ENCODE assay signal across 8 cellular contexts in genomic region chr6:28940859-28941680, GRCh38. TPM values are rescaled to one million over a fixed set of nuclear protein-coding genes. Genes with fewer than 3 reads are reported as not detected.
A peak's percentile ranks its signal among the peaks of the same experiment; 100 is the strongest.
DNase-seq lines count a peak whose midpoint lies in the region; ATAC-seq and TF ChIP-seq lines count a peak whose summit lies in the region.

No MANE protein-coding gene starts in this region.

- 0 to 1% (median 1%) methylated on average over 28 of the region's 28 CpGs for WGBS in adrenal gland, 4 donors
- 0% methylated on average over 28 of the region's 28 CpGs for WGBS in heart right ventricle, 2 donors

- H3K4me3 ChIP-seq in SU-DHL-6 (ENCODE audit: insufficient read depth, low read length, poor library complexity, severe bottlenecking) (peak overlapping the region; percentile 58), adrenal gland (peak overlapping the region; percentile 21 to 64 (median 40)), heart right ventricle (peak overlapping the region; percentile 41 to 71 (median 61)), upper lobe of right lung (peak overlapping the region; percentile 65)

- DNase-seq in G401 (ENCODE audit: low spot score): peak; percentile 91
- DNase-seq in HFFc6: peak; percentile 87
- peak; percentile 63 for DNase-seq in NCI-H1092 treated with DMSO at 0.1 percent for 48 hours (lab: John Stamatoyannopoulos, UW)
- DNase-seq in adrenal gland: peak; percentile 76 to 93 (median 79)
- DNase-seq in heart right ventricle: peak; percentile 42 to 87
- peak; percentile 94 for DNase-seq in pons (ENCODE audit: low spot score)
- DNase-seq in upper lobe of right lung: no peak

- H3K4me1 Mint-ChIP-seq in HFFc6 (ENCODE audit: low read depth): peaks cover 35% of the 10 kb centered on the region

- H3K27ac ChIP-seq in SU-DHL-6 (ENCODE audit: low read depth, low read length) (no peak overlapping the region), adrenal gland (peak overlapping the region; percentile 12 to 79 (median 69)), heart right ventricle (peak overlapping the region in 9 of 10 donors; percentile 35 to 82 (median 67)), upper lobe of right lung (peak overlapping the region; percentile 77)

- H3K27me3 ChIP-seq in SU-DHL-6 (ENCODE audit: low read length) (no peaks in the 10 kb centered on the region), adrenal gland (no peaks in the 10 kb centered on the region), heart right ventricle (no peaks in the 10 kb centered on the region), upper lobe of right lung (no peaks in the 10 kb centered on the region)

- H3K36me3 ChIP-seq in SU-DHL-6 (ENCODE audit: low read length) (no peaks in the 10 kb centered on the region), adrenal gland (replicated peaks in 1 of 2) (no peaks in the 10 kb centered on the region), heart right ventricle (no peaks in the 10 kb centered on the region), upper lobe of right lung (no peaks in the 10 kb centered on the region)

- TF ChIP-seq POLR2A in adrenal gland (IDR thresholded peaks at IDR 0.05): no peak

- peak overlapping the region; percentile 57 for H3K4me2 ChIP-seq in SU-DHL-6 (ENCODE audit: low read depth, low read length, poor library complexity, severe bottlenecking)

- H2AFZ ChIP-seq in SU-DHL-6 (ENCODE audit: low read depth, low read length, severe bottlenecking): peak overlapping the region; percentile 86

- ATAC-seq in heart right ventricle: peak; percentile 72 to 95 (median 83)
- ATAC-seq in upper lobe of right lung: peak; percentile 81

- peaks cover 7% of the 10 kb centered on the region; the same call in 1 of the 2 replicates for H3F3A ChIP-seq in SU-DHL-6 (ENCODE audit: insufficient read depth)

- H3K27ac Mint-ChIP-seq in HFFc6: peak overlapping the region; percentile 88

- intact Hi-C loops in adrenal gland (cut with DNase I): loop anchor here (5.0 kb wide), 1 partner anchor 41 kb away; no protein-coding TSS in a partner anchor
- intact Hi-C loops in heart right ventricle (cut with DNase I): loop anchor here in 9 of 10 donors (1.0 to 10.0 kb wide), 13 partner anchors 16 to 104 kb away; no protein-coding TSS in a partner anchor
- intact Hi-C loops in upper lobe of right lung (cut with DNase I): no loop called here

- no peaks in the 10 kb centered on the region for H3K79me2 ChIP-seq in SU-DHL-6 (ENCODE audit: insufficient read depth, low read length)

- peak overlapping the region; percentile 38 for H3K9ac ChIP-seq in SU-DHL-6 (ENCODE audit: low read length)

- H3K9me3 Mint-ChIP-seq in HFFc6: no peaks in the 10 kb centered on the region

- H3K4me1 ChIP-seq in adrenal gland (replicated peaks in 1 of 2) (peaks cover 0 to 13% of the 10 kb centered on the region in 2 donors), heart right ventricle (peaks cover 0 to 56% (median 26%) of the 10 kb centered on the region in 9 donors), upper lobe of right lung (peaks cover 12% of the 10 kb centered on the region)

- TF ChIP-seq CTCF in HFFc6 (IDR thresholded peaks at IDR 0.05) (no peak), SU-DHL-6 (IDR thresholded peaks at IDR 0.05; ENCODE audit: insufficient read depth, low read length, poor library complexity, severe bottlenecking) (no peak), adrenal gland (IDR thresholded peaks at IDR 0.05) (no peak), heart right ventricle (IDR thresholded peaks at IDR 0.05) (no peak), upper lobe of right lung (IDR thresholded peaks at IDR 0.05) (no peak)

- no peaks in the 10 kb centered on the region for H4K20me1 ChIP-seq in SU-DHL-6 (ENCODE audit: low read depth, low read length)

- H3K4me3 Mint-ChIP-seq in HFFc6: peak overlapping the region; percentile 94

- peaks cover 13% of the 10 kb centered on the region for H3K27me3 Mint-ChIP-seq in HFFc6 (ENCODE audit: insufficient read depth)

- no peaks in the 10 kb centered on the region for H3K36me3 Mint-ChIP-seq in HFFc6 (ENCODE audit: low read depth)

- in situ Hi-C loops in G401 (cut with HindIII; ENCODE audit: low sequenced_read_pairs): no loop called here

- H3K9me3 ChIP-seq in SU-DHL-6 (ENCODE audit: insufficient read depth, low read length) (no peaks in the 10 kb centered on the region), adrenal gland (replicated peaks in 1 of 3) (no peaks in the 10 kb centered on the region), heart right ventricle (no peaks in the 10 kb centered on the region), upper lobe of right lung (no peaks in the 10 kb centered on the region)

- no peaks in the 10 kb centered on the region for H3K9me2 ChIP-seq in SU-DHL-6 (replicated peaks; ENCODE audit: insufficient read depth, low read length)

RNA-seq across cellular contexts. Expression of gene TRIM27, which starts 17.3 kb away (rescaled TPM):
- 126 and 144 TPM in 2 replicates for total RNA-seq in G401 (2014; rRNA removed; shearing (Covaris generic))
- total RNA-seq in HFFc6 (2021; fragmentation: NEBNext Ultra II Directional; extraction: Animal tissue kit (Norgen Biotek cat#: 25700)): 10 to 100 TPM; 35.9 to 40.6 (median 39.3) TPM
- total RNA-seq in adrenal gland: 10 to 100 TPM; 38.3 to 67.4 (median 48.2) TPM
- 10 to 100 TPM; 40.4 to 54.6 (median 53.8) TPM for polyA plus RNA-seq in adrenal gland
- total RNA-seq in heart right ventricle: 10 to 100 TPM; 14.7 to 23.1 (median 17.6) TPM
- polyA plus RNA-seq in heart right ventricle: 10 to 100 TPM; 21.0 to 26.2 TPM
- total RNA-seq in upper lobe of right lung: 49.9 TPM
